In the genomic region with DNA sequence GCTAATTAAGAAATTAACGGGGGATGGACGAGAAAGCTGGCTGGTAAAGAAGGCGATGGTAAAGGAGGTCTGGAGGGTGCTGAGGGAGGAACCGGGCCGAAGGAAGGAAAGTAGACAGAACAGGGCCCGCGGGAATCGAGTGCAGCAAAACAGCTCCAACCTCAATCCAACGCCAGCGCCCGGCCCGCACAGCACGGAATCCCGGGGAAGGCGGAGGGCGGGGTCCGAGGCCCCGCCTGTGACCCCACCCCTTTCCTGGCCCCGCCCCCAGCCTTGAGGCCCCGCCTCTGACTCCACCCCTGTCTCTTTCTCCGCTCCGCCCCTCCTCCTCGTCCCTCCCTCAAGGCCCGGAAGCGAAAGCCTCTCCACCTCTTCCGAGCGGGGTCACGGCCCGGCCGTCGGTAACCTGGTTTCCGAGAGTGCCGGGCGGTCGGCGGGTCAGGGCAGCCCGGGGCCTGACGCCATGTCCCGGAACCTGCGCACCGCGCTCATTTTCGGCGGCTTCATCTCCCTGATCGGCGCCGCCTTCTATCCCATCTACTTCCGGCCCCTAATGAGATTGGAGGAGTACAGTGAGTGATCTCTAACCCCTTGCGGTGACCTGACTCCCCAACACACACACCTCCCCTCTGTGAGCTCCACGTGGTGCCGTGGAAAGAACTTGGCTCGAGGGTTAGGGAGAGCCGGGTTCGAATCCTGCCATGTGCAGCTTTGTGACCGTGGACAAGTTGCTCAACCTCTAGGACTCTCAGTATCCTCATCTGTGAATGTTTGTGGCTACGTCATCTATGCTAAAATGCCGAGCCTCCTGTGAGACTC, we compare ENCODE assay signal across 8 cellular contexts. TPM values are rescaled to one million over a fixed set of nuclear protein-coding genes. Genes with fewer than 3 reads are reported as not detected.
DNase-seq lines count a peak whose midpoint lies in the region; ATAC-seq and TF ChIP-seq lines count a peak whose summit lies in the region.

TSS of gene SMIM20 (plus strand) at position 370 of the 819 bp plus-strand sequence. CDS start at position 464, 94 bp downstream.

- peak within 1 kb of the TSS; percentile 99 for H3K27ac Mint-ChIP-seq in GM23338
- H3K27ac Mint-ChIP-seq in activated T-helper 2 cell treated with anti-CD3 and anti-CD28 coated beads, Interferon-gamma antibody, Interleukin-2, Interleukin-4, amounts not matched to agents 10 μg/mL and 5 μg/mL and 100 μg/mL, durations not matched to agents 14 hours and 24 hours and 36 hours: peak within 1 kb of the TSS; percentile 98
- H3K27ac Mint-ChIP-seq in natural killer cell treated with Interleukin-12 subunit alpha and Interleukin-12 subunit beta and Interleukin-15 and Interleukin-18, amount 100 ng/mL, for 72 hours: peak within 1 kb of the TSS; percentile 97 to 99

- H3K27me3 Mint-ChIP-seq in GM23338 (ENCODE audit: insufficient read depth, low read depth, poor library complexity): peaks cover 4% of the 10 kb centered on the region
- H3K27me3 Mint-ChIP-seq in activated T-helper 2 cell treated with anti-CD3 and anti-CD28 coated beads, Interferon-gamma antibody, Interleukin-2, Interleukin-4, amounts not matched to agents 10 μg/mL and 5 μg/mL and 100 μg/mL, durations not matched to agents 14 hours and 24 hours and 36 hours (ENCODE audit: low read depth): peaks cover 12% of the 10 kb centered on the region
- peaks cover 0 to 6% of the 10 kb centered on the region in 2 donors for H3K27me3 Mint-ChIP-seq in natural killer cell treated with Interleukin-12 subunit alpha and Interleukin-12 subunit beta and Interleukin-15 and Interleukin-18, amount 100 ng/mL, for 72 hours

- ATAC-seq in GM23338: peak; percentile 95
- peak; percentile 97 to 99 for ATAC-seq in natural killer cell treated with Interleukin-12 subunit alpha and Interleukin-12 subunit beta and Interleukin-15 and Interleukin-18, amount 100 ng/mL, for 72 hours
- peak; percentile 96 for ATAC-seq in stimulated activated naive CD8-positive, alpha-beta T cell treated with anti-CD3 and anti-CD28 coated beads, Interleukin-15, Interleukin-2, amounts not matched to agents 100 U/mL and 50 U/mL, for 24 hours

- TF ChIP-seq CTCF in GM23338 (conservative IDR thresholded peaks at IDR 0.05; ENCODE audit: low read depth in 2 of 2) (no peak), fibroblast of mammary gland (conservative IDR thresholded peaks at IDR 0.05; ENCODE audit: control insufficient read depth, insufficient read depth, low read depth, low read length) (no peak)

- H3K79me2 ChIP-seq in GM23338 (replicated peaks; ENCODE audit: insufficient read depth): peaks cover 36% of the 10 kb centered on the region

- peak within 1 kb of the TSS; percentile 98 for H3K4me3 ChIP-seq in GM23338
- H3K4me3 ChIP-seq in fibroblast of mammary gland (ENCODE audit: control insufficient read depth, low read depth, low read length): peak within 1 kb of the TSS; percentile 67

- intact Hi-C loops in activated T-helper 2 cell treated with anti-CD3 and anti-CD28 coated beads, Interferon-gamma antibody, Interleukin-2, Interleukin-4, amounts not matched to agents 10 μg/mL and 5 μg/mL and 100 μg/mL, durations not matched to agents 14 hours and 24 hours and 36 hours (cut with micrococcal nuclease): loop anchor here (1.0 to 10.0 kb wide), 6 partner anchors 24 to 1091 kb away; partner anchors contain the start of genes PI4K2B, SEL1L3, STIM2 and TBC1D19

- H3F3A ChIP-seq in GM23338 (replicated peaks; ENCODE audit: low read depth): 0 out of 2 replicates have a peak, but pooled peaks cover 6% of the 10 kb centered on the region

- H3K27me3 ChIP-seq in GM23338 (ENCODE audit: insufficient read depth): no peaks in the 10 kb centered on the region

- H2AFZ ChIP-seq in GM23338: peak within 1 kb of the TSS; percentile 97

- peaks cover 15% of the 10 kb centered on the region for H3K4me1 Mint-ChIP-seq in GM23338
- H3K4me1 Mint-ChIP-seq in activated T-helper 2 cell treated with anti-CD3 and anti-CD28 coated beads, Interferon-gamma antibody, Interleukin-2, Interleukin-4, amounts not matched to agents 10 μg/mL and 5 μg/mL and 100 μg/mL, durations not matched to agents 14 hours and 24 hours and 36 hours (ENCODE audit: low read depth): peaks cover 21% of the 10 kb centered on the region
- peaks cover 16 to 21% of the 10 kb centered on the region in 2 donors for H3K4me1 Mint-ChIP-seq in natural killer cell treated with Interleukin-12 subunit alpha and Interleukin-12 subunit beta and Interleukin-15 and Interleukin-18, amount 100 ng/mL, for 72 hours (ENCODE audit: low read depth in 2 of 2)

- H3K9me2 ChIP-seq in GM23338 (ENCODE audit: insufficient read depth): no peaks in the 10 kb centered on the region

- H3K4me3 Mint-ChIP-seq in GM23338: peak within 1 kb of the TSS; percentile 98
- H3K4me3 Mint-ChIP-seq in activated T-helper 2 cell treated with anti-CD3 and anti-CD28 coated beads, Interferon-gamma antibody, Interleukin-2, Interleukin-4, amounts not matched to agents 10 μg/mL and 5 μg/mL and 100 μg/mL, durations not matched to agents 14 hours and 24 hours and 36 hours (ENCODE audit: low read depth): peak within 1 kb of the TSS; percentile 92
- peak within 1 kb of the TSS; percentile 94 for H3K4me3 Mint-ChIP-seq in natural killer cell treated with Interleukin-12 subunit alpha and Interleukin-12 subunit beta and Interleukin-15 and Interleukin-18, amount 100 ng/mL, for 72 hours

- no peaks in the 10 kb centered on the region for H4K20me1 ChIP-seq in GM23338 (replicated peaks; ENCODE audit: insufficient read depth)

- peaks cover 4% of the 10 kb centered on the region; the same call in 2 of the 3 replicates for H3K9me3 Mint-ChIP-seq in GM23338
- peaks cover 3% of the 10 kb centered on the region for H3K9me3 Mint-ChIP-seq in activated T-helper 2 cell treated with anti-CD3 and anti-CD28 coated beads, Interferon-gamma antibody, Interleukin-2, Interleukin-4, amounts not matched to agents 10 μg/mL and 5 μg/mL and 100 μg/mL, durations not matched to agents 14 hours and 24 hours and 36 hours
- H3K9me3 Mint-ChIP-seq in natural killer cell treated with Interleukin-12 subunit alpha and Interleukin-12 subunit beta and Interleukin-15 and Interleukin-18, amount 100 ng/mL, for 72 hours: peaks cover 2% of the 10 kb centered on the region

- H3K36me3 Mint-ChIP-seq in GM23338 (ENCODE audit: low read depth): peaks cover 2% of the 10 kb centered on the region
- peaks cover 9% of the 10 kb centered on the region for H3K36me3 Mint-ChIP-seq in activated T-helper 2 cell treated with anti-CD3 and anti-CD28 coated beads, Interferon-gamma antibody, Interleukin-2, Interleukin-4, amounts not matched to agents 10 μg/mL and 5 μg/mL and 100 μg/mL, durations not matched to agents 14 hours and 24 hours and 36 hours (ENCODE audit: low read depth)
- H3K36me3 Mint-ChIP-seq in natural killer cell treated with Interleukin-12 subunit alpha and Interleukin-12 subunit beta and Interleukin-15 and Interleukin-18, amount 100 ng/mL, for 72 hours: no peaks in the 10 kb centered on the region

- peaks cover 8% of the 10 kb centered on the region for H3K4me1 ChIP-seq in GM23338 (ENCODE audit: insufficient read depth)

- H3K36me3 ChIP-seq in GM23338 (ENCODE audit: insufficient read depth): no peaks in the 10 kb centered on the region

- H3K27ac ChIP-seq in GM23338 (ENCODE audit: low read depth): peak within 1 kb of the TSS; percentile 95

- DNase-seq in ELF-1 (ENCODE audit: low read depth, low spot score) (peak; percentile 91), GM23338 (ENCODE audit: low spot score) (peak; percentile 94), Kasumi-1 (lab: John Stamatoyannopoulos, UW) (peak; percentile 85 to 86), RPMI8226 (peak; percentile 84), fibroblast of mammary gland (ENCODE audit: low read depth) (peak; percentile 85)
- DNase-seq in activated T-helper 2 cell treated with anti-CD3 and anti-CD28 coated beads, Interferon-gamma antibody, Interleukin-2, Interleukin-4, amounts not matched to agents 10 μg/mL and 5 μg/mL and 100 μg/mL, durations not matched to agents 14 hours and 24 hours and 36 hours (ENCODE audit: low spot score): peak; percentile 90
- peak; percentile 94 for DNase-seq in natural killer cell treated with Interleukin-12 subunit alpha and Interleukin-12 subunit beta and Interleukin-15 and Interleukin-18, amount 100 ng/mL, for 72 hours (ENCODE audit: low spot score)
- peak; percentile 87 for DNase-seq in stimulated activated naive CD8-positive, alpha-beta T cell treated with anti-CD3 and anti-CD28 coated beads, Interleukin-15, Interleukin-2, amounts not matched to agents 100 U/mL and 50 U/mL, for 24 hours

- peak within 1 kb of the TSS; percentile 98 for H3K4me2 ChIP-seq in GM23338

TF ChIP-seq in GM23338, 12 proteins besides CTCF, POLR2A, EP300 and RAD21 (continues in another document):
- TF ChIP-seq STAT1 (IDR thresholded peaks at IDR 0.05; ENCODE audit: unreplicated experiment) (no peak), NANOG (IDR thresholded peaks at IDR 0.05; ENCODE audit: borderline replicate concordance) (peak; percentile 72), EZH2phosphoT487 (IDR thresholded peaks at IDR 0.05; ENCODE audit: unreplicated experiment) (no peak), ZNF114 (CRISPR knock-in tag; IDR thresholded peaks at IDR 0.05) (no peak), ZNF331 (CRISPR knock-in tag; IDR thresholded peaks at IDR 0.05; ENCODE audit: low read depth) (no peak), POLR2AphosphoS5 (IDR thresholded peaks at IDR 0.05; ENCODE audit: low read depth) (peak; percentile 84), CREB1 (CRISPR knock-in tag; IDR thresholded peaks at IDR 0.05; ENCODE audit: low read depth) (peak; percentile 41)
- TF ChIP-seq, protein P1, sequence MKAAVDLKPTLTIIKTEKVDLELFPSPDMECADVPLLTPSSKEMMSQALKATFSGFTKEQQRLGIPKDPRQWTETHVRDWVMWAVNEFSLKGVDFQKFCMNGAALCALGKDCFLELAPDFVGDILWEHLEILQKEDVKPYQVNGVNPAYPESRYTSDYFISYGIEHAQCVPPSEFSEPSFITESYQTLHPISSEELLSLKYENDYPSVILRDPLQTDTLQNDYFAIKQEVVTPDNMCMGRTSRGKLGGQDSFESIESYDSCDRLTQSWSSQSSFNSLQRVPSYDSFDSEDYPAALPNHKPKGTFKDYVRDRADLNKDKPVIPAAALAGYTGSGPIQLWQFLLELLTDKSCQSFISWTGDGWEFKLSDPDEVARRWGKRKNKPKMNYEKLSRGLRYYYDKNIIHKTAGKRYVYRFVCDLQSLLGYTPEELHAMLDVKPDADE (IDR thresholded peaks at IDR 0.05): 0 out of 2 replicates have a peak, but pooled peaks have one; percentile 20

RNA-seq across cellular contexts. Expression of gene SMIM20, which starts in this region (rescaled TPM):
- total RNA-seq in GM23338 (2014; rRNA removed; shearing (Covaris generic)): 56.6 and 71.6 TPM in 2 replicates
- polyA plus RNA-seq in GM23338 (2016; fragmentation: Nextera tagmentation; extraction: Ambion mirVana): 68.3 and 82.9 TPM in 2 replicates
- 17.0 and 18.7 TPM in 2 replicates for total RNA-seq in activated T-helper 2 cell treated with anti-CD3 and anti-CD28 coated beads, Interferon-gamma antibody, Interleukin-2, Interleukin-4, amounts not matched to agents 10 μg/mL and 5 μg/mL and 100 μg/mL, durations not matched to agents 14 hours and 24 hours and 36 hours
- 10 to 100 TPM; 12.1 to 19.0 TPM for total RNA-seq in natural killer cell treated with Interleukin-12 subunit alpha and Interleukin-12 subunit beta and Interleukin-15 and Interleukin-18, amount 100 ng/mL, for 72 hours

Comparison
In these comparisons a context has a peak if more than half of its experiments do, and no peak if none do; other contexts are left out.
1. Peak in every context shown above with its lines: DNase-seq, ATAC-seq, H3K4me3 ChIP-seq and H3K27ac ChIP-seq.